ENCODE assay signal across 17 cellular contexts in the genomic region with DNA sequence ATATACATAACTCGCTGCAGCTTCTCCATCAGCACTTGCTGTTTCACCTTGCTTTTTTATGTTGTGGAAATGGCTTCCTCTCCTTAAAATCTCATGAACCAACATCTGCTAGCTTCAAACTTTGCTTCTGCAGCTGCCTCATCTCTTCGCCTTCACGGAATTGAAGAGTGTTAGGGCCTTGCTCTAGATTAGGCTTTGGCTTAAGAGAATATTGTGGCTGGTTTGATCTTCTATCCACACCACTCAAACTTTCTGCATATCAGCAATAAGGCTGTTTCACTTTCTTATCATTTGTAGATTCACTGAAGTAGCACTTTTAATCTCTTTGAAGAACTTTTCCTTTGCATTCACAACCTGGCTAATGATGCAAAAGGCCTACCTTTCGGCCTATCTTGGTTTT. TPM values are rescaled to one million over a fixed set of nuclear protein-coding genes. Genes with fewer than 3 reads are reported as not detected.
DNase-seq lines count a peak whose midpoint lies in the region; ATAC-seq and TF ChIP-seq lines count a peak whose summit lies in the region.
"Had no signal": no experiment of that assay in that cellular context is flagged by ENCODE, and none has a peak within 500 bp of the region (broad histone marks: within the 10 kb centered on the region; RNA-seq: fewer than 3 reads in every experiment).

No MANE protein-coding gene starts in this region.

- H3F3A ChIP-seq in MM.1S (ENCODE audit: insufficient read depth, low read length): no peaks in the 10 kb centered on the region

- H3K36me3 Mint-ChIP-seq in activated CD4-positive, alpha-beta T cell treated with anti-CD3 and anti-CD28 coated beads, Interleukin-2, amount 10 ng/mL, durations not matched to agents 7 days and 5 days (ENCODE audit: low read depth): peaks cover 16% of the 10 kb centered on the region
- no peaks in the 10 kb centered on the region for H3K36me3 Mint-ChIP-seq in stimulated activated naive CD8-positive, alpha-beta T cell treated with anti-CD3 and anti-CD28 coated beads, Interleukin-15, Interleukin-2, amounts not matched to agents 100 ng/mL and 50 ng/mL, for 24 hours (ENCODE audit: low read depth)
- no peaks in the 10 kb centered on the region for H3K36me3 Mint-ChIP-seq in progenitor cell of endocrine pancreas (ENCODE audit: insufficient read depth)
- H3K36me3 Mint-ChIP-seq: CD8-positive, alpha-beta T cell had no signal

- POLR2A ChIA-PET in activated CD4-positive, alpha-beta T cell treated with anti-CD3 and anti-CD28 coated beads, Interleukin-2, amount 10 ng/mL, durations not matched to agents 7 days and 5 days (lab: Charles Lee): no interaction called here

- TF ChIP-seq CTCF in MM.1S (IDR thresholded peaks at IDR 0.05; ENCODE audit: low read length) (no peak), progenitor cell of endocrine pancreas (IDR thresholded peaks at IDR 0.05; ENCODE audit: unreplicated experiment) (no peak)

- H3K27me3 Mint-ChIP-seq in activated CD4-positive, alpha-beta T cell treated with anti-CD3 and anti-CD28 coated beads, Interleukin-2, amount 10 ng/mL, durations not matched to agents 7 days and 5 days: no peaks in the 10 kb centered on the region
- peaks cover 10% of the 10 kb centered on the region for H3K27me3 Mint-ChIP-seq in stimulated activated naive CD8-positive, alpha-beta T cell treated with anti-CD3 and anti-CD28 coated beads, Interleukin-15, Interleukin-2, amounts not matched to agents 100 ng/mL and 50 ng/mL, for 24 hours
- H3K27me3 Mint-ChIP-seq in progenitor cell of endocrine pancreas: no peaks in the 10 kb centered on the region

- 21% methylated on average over 4 of the region's 4 CpGs for WGBS in thymus

- H3K4me2 ChIP-seq in MM.1S (ENCODE audit: low read depth, low read length): no peak overlapping the region

- no peaks in the 10 kb centered on the region for H3K9me3 ChIP-seq in MM.1S (replicated peaks; ENCODE audit: insufficient read depth, low read length)
- H3K9me3 ChIP-seq in thymus (ENCODE audit: control insufficient read depth): no peaks in the 10 kb centered on the region

- H3K4me3 ChIP-seq in MM.1S (ENCODE audit: low read length) (no peak overlapping the region), thymus (ENCODE audit: low read length) (no peak overlapping the region)
- H3K4me3 ChIP-seq: GM23248 had no signal

- H3K9me3 Mint-ChIP-seq in activated CD4-positive, alpha-beta T cell treated with anti-CD3 and anti-CD28 coated beads, Interleukin-2, amount 10 ng/mL, durations not matched to agents 7 days and 5 days: no peaks in the 10 kb centered on the region
- no peaks in the 10 kb centered on the region for H3K9me3 Mint-ChIP-seq in stimulated activated naive CD8-positive, alpha-beta T cell treated with anti-CD3 and anti-CD28 coated beads, Interleukin-15, Interleukin-2, amounts not matched to agents 100 ng/mL and 50 ng/mL, for 24 hours
- peaks cover 3% of the 10 kb centered on the region for H3K9me3 Mint-ChIP-seq in progenitor cell of endocrine pancreas (ENCODE audit: low read depth)
- H3K9me3 Mint-ChIP-seq: CD8-positive, alpha-beta T cell had no signal

- H2AFZ ChIP-seq in MM.1S (ENCODE audit: low read length): no peak overlapping the region
- H2AFZ ChIP-seq: GM23248 had no signal

- no peaks in the 10 kb centered on the region for H4K20me1 ChIP-seq in MM.1S (ENCODE audit: insufficient read depth, low read length)

- H3K4me1 ChIP-seq in MM.1S (ENCODE audit: low read length) (peaks cover 7% of the 10 kb centered on the region), thymus (ENCODE audit: control insufficient read depth, insufficient read depth, low read length) (peaks cover 30% of the 10 kb centered on the region)

- H3K27ac ChIP-seq in MM.1S (ENCODE audit: low read length) (no peak overlapping the region), thymus (ENCODE audit: low read depth) (peak overlapping the region; percentile 40)
- H3K27ac ChIP-seq: GM23248 had no signal

- no peak for ATAC-seq in stimulated activated naive CD8-positive, alpha-beta T cell treated with anti-CD3 and anti-CD28 coated beads, Interleukin-15, Interleukin-2, amounts not matched to agents 100 U/mL and 50 U/mL, for 24 hours
- no peak for ATAC-seq in GM19324 (IDR thresholded peaks at IDR 0.05; ENCODE audit: low FRiP score, unreplicated experiment)
- ATAC-seq: CD8-positive, alpha-beta T cell; HCT116 had no signal

- peak; percentile 26 for DNase-seq in activated CD4-positive, alpha-beta T cell treated with anti-CD3 and anti-CD28 coated beads, Interleukin-2, amount 10 ng/mL, durations not matched to agents 7 days and 5 days
- DNase-seq in activated CD4-positive, alpha-beta T cell treated with anti-CD3 and anti-CD28 coated beads, Interleukin-2, amount 50 U/mL, for 48 hours: no peak
- no peak for DNase-seq in stimulated activated naive CD8-positive, alpha-beta T cell treated with anti-CD3 and anti-CD28 coated beads, Interleukin-15, Interleukin-2, amounts not matched to agents 100 U/mL and 50 U/mL, for 24 hours
- peak; percentile 27 for DNase-seq in MM.1S
- no peak for DNase-seq in progenitor cell of endocrine pancreas (ENCODE audit: low spot score, unreplicated experiment)
- DNase-seq: 8988T; C1 segment of cervical spinal cord; CD8-positive, alpha-beta T cell; COR-L47; DMS153; DMS79 treated with DMSO at 0.1 percent for 48 hours; GDM1; GM23248 had no signal

- no peaks in the 10 kb centered on the region for H3K9me2 ChIP-seq in MM.1S (replicated peaks; ENCODE audit: insufficient read depth, low read length)

- peak overlapping the region; percentile 47 for H3K27ac Mint-ChIP-seq in activated CD4-positive, alpha-beta T cell treated with anti-CD3 and anti-CD28 coated beads, Interleukin-2, amount 10 ng/mL, durations not matched to agents 7 days and 5 days
- peak overlapping the region; percentile 8 for H3K27ac Mint-ChIP-seq in stimulated activated naive CD8-positive, alpha-beta T cell treated with anti-CD3 and anti-CD28 coated beads, Interleukin-15, Interleukin-2, amounts not matched to agents 100 ng/mL and 50 ng/mL, for 24 hours
- no peak overlapping the region for H3K27ac Mint-ChIP-seq in progenitor cell of endocrine pancreas
- H3K27ac Mint-ChIP-seq: CD8-positive, alpha-beta T cell had no signal

- peaks cover 63% of the 10 kb centered on the region for H3K4me1 Mint-ChIP-seq in activated CD4-positive, alpha-beta T cell treated with anti-CD3 and anti-CD28 coated beads, Interleukin-2, amount 10 ng/mL, durations not matched to agents 7 days and 5 days
- H3K4me1 Mint-ChIP-seq in stimulated activated naive CD8-positive, alpha-beta T cell treated with anti-CD3 and anti-CD28 coated beads, Interleukin-15, Interleukin-2, amounts not matched to agents 100 ng/mL and 50 ng/mL, for 24 hours (ENCODE audit: low read depth): peaks cover 49% of the 10 kb centered on the region
- peaks cover 3% of the 10 kb centered on the region for H3K4me1 Mint-ChIP-seq in progenitor cell of endocrine pancreas (ENCODE audit: low read depth)

- H3K79me2 ChIP-seq in MM.1S (ENCODE audit: low read length): no peaks in the 10 kb centered on the region

- H3K27me3 ChIP-seq in MM.1S (replicated peaks; ENCODE audit: insufficient read depth, low read length) (no peaks in the 10 kb centered on the region), thymus (ENCODE audit: control insufficient read depth, insufficient read depth) (no peaks in the 10 kb centered on the region)

- H3K36me3 ChIP-seq in MM.1S (replicated peaks; ENCODE audit: insufficient read depth, low read length) (no peaks in the 10 kb centered on the region), thymus (ENCODE audit: control insufficient read depth, insufficient read depth) (no peaks in the 10 kb centered on the region)

- H3K4me3 Mint-ChIP-seq in activated CD4-positive, alpha-beta T cell treated with anti-CD3 and anti-CD28 coated beads, Interleukin-2, amount 10 ng/mL, durations not matched to agents 7 days and 5 days: no peak overlapping the region
- no peak overlapping the region for H3K4me3 Mint-ChIP-seq in stimulated activated naive CD8-positive, alpha-beta T cell treated with anti-CD3 and anti-CD28 coated beads, Interleukin-15, Interleukin-2, amounts not matched to agents 100 ng/mL and 50 ng/mL, for 24 hours
- no peak overlapping the region for H3K4me3 Mint-ChIP-seq in progenitor cell of endocrine pancreas (ENCODE audit: low read depth)
- H3K4me3 Mint-ChIP-seq: CD8-positive, alpha-beta T cell had no signal

- CTCF ChIA-PET in activated CD4-positive, alpha-beta T cell treated with anti-CD3 and anti-CD28 coated beads, Interleukin-2, amount 10 ng/mL, durations not matched to agents 7 days and 5 days (lab: Charles Lee): interaction anchor here (0.8 to 1.8 kb wide), 3 partner anchors 11 to 387 kb away, joined by 3 read pairs; no protein-coding TSS in a partner anchor

- H3K9ac ChIP-seq in MM.1S (ENCODE audit: low read length): no peak overlapping the region
- H3K9ac ChIP-seq: GM23248 had no signal

RNA-seq across cellular contexts. Expression of gene AGR3, which starts 49.2 kb away (rescaled TPM):
- not detected for total RNA-seq in activated CD4-positive, alpha-beta T cell treated with anti-CD3 and anti-CD28 coated beads, Interleukin-2, amount 10 ng/mL, durations not matched to agents 7 days and 5 days
- polyA plus RNA-seq in thymus: 1.3 TPM
- total RNA-seq in progenitor cell of endocrine pancreas: 5.8 and 13.3 TPM in 2 replicates
- total RNA-seq: CD8-positive, alpha-beta T cell; GM23248 had no signal
- polyA plus RNA-seq: GM23248 had no signal

Comparison
In these comparisons a context has a peak if more than half of its experiments do, and no peak if none do; other contexts are left out.
1. DNase-seq: peak in activated CD4-positive, alpha-beta T cell treated with anti-CD3 and anti-CD28 coated beads, Interleukin-2, amount 10 ng/mL, durations not matched to agents 7 days and 5 days (single experiment) and MM.1S (single experiment); none in activated CD4-positive, alpha-beta T cell treated with anti-CD3 and anti-CD28 coated beads, Interleukin-2, amount 50 U/mL, for 48 hours (0 of 2), stimulated activated naive CD8-positive, alpha-beta T cell treated with anti-CD3 and anti-CD28 coated beads, Interleukin-15, Interleukin-2, amounts not matched to agents 100 U/mL and 50 U/mL, for 24 hours (single experiment) and progenitor cell of endocrine pancreas (single experiment).